Comparison of ENCODE assay signal across 8 cellular contexts in the genomic region with DNA sequence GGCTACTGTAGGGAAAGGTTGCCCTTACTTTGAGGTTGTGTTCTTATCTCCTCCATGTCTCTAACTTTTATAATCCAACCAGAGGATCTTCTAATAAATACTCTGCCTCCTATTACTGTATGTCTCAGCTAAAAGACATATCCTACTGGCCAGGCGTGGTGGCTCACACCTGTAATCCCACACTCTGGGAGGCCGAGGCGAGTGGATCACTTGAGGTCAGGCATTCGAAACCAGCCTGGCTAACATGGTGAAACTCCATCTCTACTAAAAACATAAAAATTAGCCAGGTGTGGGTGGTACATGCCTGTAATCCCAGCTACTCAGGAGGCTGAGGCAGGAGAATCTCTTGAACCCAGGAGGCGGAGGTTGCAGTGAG. TPM values are rescaled to one million over a fixed set of nuclear protein-coding genes. Genes with fewer than 3 reads are reported as not detected.
DNase-seq lines count a peak whose midpoint lies in the region; ATAC-seq, FAIRE-seq and TF ChIP-seq lines count a peak whose summit lies in the region.
"Not testable (repeated sequence)": the region's sequence is repeated elsewhere in the genome, so short reads cannot be mapped to it uniquely, and the experiment has no call there.

No MANE protein-coding gene starts in this region.

- not testable (repeated sequence) for H3K9ac ChIP-seq in IMR-90 (ENCODE audit: low read depth, low read length)
- peak overlapping the region; percentile 1; the same call in 1 of the 2 replicates for H3K9ac ChIP-seq in SK-N-SH
- peak overlapping the region; percentile 87 for H3K9ac ChIP-seq in HepG2 (ENCODE audit: insufficient read depth, low read depth, low read length)

- no CpG with 5 or more reads among the region's 5 CpGs for WGBS in IMR-90 (ENCODE audit: extremely low coverage in 2 of 2, insufficient read length in 1 of 2), 2 experiments
- WGBS in SK-N-SH (ENCODE audit: low lambda C conversion rate): 92% methylated on average over 5 of the region's 5 CpGs
- 0% methylated on average over 5 of the region's 5 CpGs for WGBS in HepG2 (ENCODE audit: low lambda C conversion rate)
- 83 to 97% (median 93%) methylated on average over 5 of the region's 5 CpGs for WGBS in stomach, 5 donors

- not testable (repeated sequence) for BruUV-seq in IMR-90 (replicated peaks; lab: Mats Ljungman, UMichigan)
- BruUV-seq in HepG2 (replicated peaks; lab: Mats Ljungman, UMichigan): TSS peak; percentile 65

- H3K4ac ChIP-seq in IMR-90 (ENCODE audit: low read depth, low read length): peak overlapping the region; percentile 86

- peak overlapping the region; percentile 71 for H4K91ac ChIP-seq in IMR-90 (ENCODE audit: insufficient read depth, low read depth, low read length)

- peak overlapping the region; percentile 91 for H2BK5ac ChIP-seq in IMR-90 (ENCODE audit: low read depth, low read length, poor library complexity, severe bottlenecking)

- peak overlapping the region; percentile 12; the same call in 1 of the 2 replicates for H3K14ac ChIP-seq in IMR-90 (replicated peaks; ENCODE audit: low read depth, low read length)

- FAIRE-seq in HepG2 (lab: Jason Lieb, UNC): not testable (repeated sequence)

- not testable (repeated sequence) for H3K4me3 ChIP-seq in AG04450 (ENCODE audit: low read depth, low read length); IMR-90 (ENCODE audit: insufficient read depth, low read depth, low read length); SK-N-SH (ENCODE audit: low read depth in 2 of 2, low read length in 1 of 2); brain microvascular endothelial cell (ENCODE audit: low read depth, low read length); stomach
- peak overlapping the region; percentile 55 to 72 (median 72); a peak in 5 of 6 replicates for H3K4me3 ChIP-seq in HepG2 (replicated peaks in 1 of 3; ENCODE audit: insufficient read depth in 1 of 3, low read depth in 2 of 3, low read length in 3 of 3)

- H3K79me1 ChIP-seq in IMR-90 (ENCODE audit: low read depth in 1 of 2, low read length in 2 of 2): not testable (repeated sequence)

- H3K4me1 Mint-ChIP-seq in osteocyte (ENCODE audit: unreplicated experiment): peaks cover 12% of the 10 kb centered on the region

- H3K23ac ChIP-seq in IMR-90 (ENCODE audit: low read depth, low read length): peak overlapping the region; percentile 39; the same call in 1 of the 2 replicates

- H3K27me3 Mint-ChIP-seq in osteocyte (ENCODE audit: unreplicated experiment): not testable (repeated sequence)

- not testable (repeated sequence) for TF ChIP-seq EP300 in SK-N-SH (IDR thresholded peaks at IDR 0.05; ENCODE audit: borderline replicate concordance in 1 of 2, low read depth in 1 of 2, low read length in 1 of 2); HepG2 (IDR thresholded peaks at IDR 0.05; ENCODE audit: low read depth in 2 of 2, low read length in 2 of 2); HepG2 (CRISPR knock-in tag; IDR thresholded peaks at IDR 0.05; ENCODE audit: borderline replicate concordance); stomach (IDR thresholded peaks at IDR 0.05)

- peak overlapping the region; percentile 68; the same call in 2 of the 3 replicates for H2BK15ac ChIP-seq in IMR-90 (ENCODE audit: low read depth, low read length)

- H3K79me2 ChIP-seq in SK-N-SH (ENCODE audit: insufficient read depth); HepG2 (ENCODE audit: insufficient read depth, low read length): not testable (repeated sequence)

- TF ChIP-seq RAD21 in IMR-90 (IDR thresholded peaks at IDR 0.05; ENCODE audit: low read length); SK-N-SH (IDR thresholded peaks at IDR 0.05; ENCODE audit: low read length); HepG2 (CRISPR knock-in tag; IDR thresholded peaks at IDR 0.05): not testable (repeated sequence)

- H3K9me2 ChIP-seq in SK-N-SH: not testable (repeated sequence)

- H3K4me1 ChIP-seq in IMR-90 (ENCODE audit: control insufficient read depth, insufficient read depth, low read length) (peaks cover 14% of the 10 kb centered on the region), HepG2 (ENCODE audit: insufficient read depth, low read length) (peaks cover 62% of the 10 kb centered on the region), stomach (peaks cover 14 to 25% (median 15%) of the 10 kb centered on the region in 4 donors)
- H3K4me1 ChIP-seq in SK-N-SH (ENCODE audit: control insufficient read depth in 1 of 2, insufficient read depth in 2 of 2, low read depth in 1 of 2, low read length in 1 of 2): not testable (repeated sequence)

- not testable (repeated sequence) for H3K36me3 ChIP-seq in IMR-90 (ENCODE audit: control insufficient read depth, insufficient read depth, low read length); SK-N-SH (replicated peaks in 1 of 2; ENCODE audit: control insufficient read depth in 1 of 2, insufficient read depth in 2 of 2, low read length in 1 of 2); brain microvascular endothelial cell (replicated peaks); HepG2 (replicated peaks in 1 of 2; ENCODE audit: control insufficient read depth in 1 of 2, insufficient read depth in 2 of 2, low read length in 2 of 2); stomach

- not testable (repeated sequence) for H3K9me3 Mint-ChIP-seq in osteocyte (ENCODE audit: unreplicated experiment)

- 0 out of 2 replicates have a peak overlapping the region, but pooled peaks have one; percentile 23 for H4K5ac ChIP-seq in IMR-90 (ENCODE audit: low read depth, low read length)

- H2AFZ ChIP-seq in IMR-90 (replicated peaks; ENCODE audit: low read length, poor library complexity) (peak overlapping the region; percentile 85), SK-N-SH (ENCODE audit: low read depth) (peak overlapping the region; percentile 47; the same call in 1 of the 2 replicates)
- H2AFZ ChIP-seq in HepG2 (ENCODE audit: low read length): not testable (repeated sequence)

- H3K4me3 Mint-ChIP-seq in osteocyte (ENCODE audit: unreplicated experiment): not testable (repeated sequence)

- peak overlapping the region; percentile 99 for H2BK120ac ChIP-seq in IMR-90 (ENCODE audit: low read depth, low read length)

- peak overlapping the region; percentile 96 for H2BK20ac ChIP-seq in IMR-90 (ENCODE audit: low read depth, low read length)

- H3K27me3 ChIP-seq in AG04450 (ENCODE audit: control insufficient read depth, insufficient read depth, low read length); IMR-90 (ENCODE audit: control insufficient read depth, insufficient read depth, low read length); SK-N-SH (ENCODE audit: insufficient read depth); brain microvascular endothelial cell (replicated peaks); HepG2 (ENCODE audit: control insufficient read depth in 1 of 2, insufficient read depth in 2 of 2, low read length in 2 of 2): not testable (repeated sequence)
- H3K27me3 ChIP-seq in stomach: peaks cover 0 to 19% (median 0%) of the 10 kb centered on the region in 3 donors

- not testable (repeated sequence) for H3K9me3 ChIP-seq in AG04450 (ENCODE audit: control insufficient read depth, insufficient read depth, low read length); IMR-90 (ENCODE audit: control insufficient read depth, insufficient read depth, low read length); SK-N-SH; HepG2 (ENCODE audit: low read length); stomach

- CTCF ChIA-PET in AG04450 (lab: Charles Lee) (interaction anchor here (0.5 to 2.0 kb wide), 5 partner anchors 9 to 423 kb away, joined by 3 to 6 read pairs (median 5); no protein-coding TSS in a partner anchor), SK-N-SH (lab: Yijun Ruan, JAX) (interaction anchor here (0.8 to 24.4 kb wide), 8 partner anchors 9 to 417 kb away, joined by 3 to 673 read pairs (median 4); a partner anchor contains a TSS)
- CTCF ChIA-PET in IMR-90 (lab: Yijun Ruan, JAX); HepG2 (lab: Yijun Ruan, JAX; ENCODE audit: low intra/inter-chr PET ratio, low total read pairs): not testable (repeated sequence)

- dilution Hi-C loops in IMR-90 (cut with HindIII; ENCODE audit: low sequenced_read_pairs, unreplicated experiment): not testable (repeated sequence)

- intact Hi-C loops in IMR-90 (cut with micrococcal nuclease); stomach (cut with DNase I; ENCODE audit: low total_unique reads): not testable (repeated sequence)
- intact Hi-C loops in HepG2 (cut with micrococcal nuclease; ENCODE audit: unreplicated experiment): loop anchor here (1.0 kb wide), 1 partner anchor 18 kb away; a partner anchor contains a TSS

- not testable (repeated sequence) for TF ChIP-seq POLR2A in IMR-90 (IDR thresholded peaks at IDR 0.05; ENCODE audit: low read depth, low read length); HepG2 (IDR thresholded peaks at IDR 0.05; ENCODE audit: insufficient read depth in 1 of 2, low read depth in 2 of 2, low read length in 2 of 2); stomach (IDR thresholded peaks at IDR 0.05)

- not testable (repeated sequence) for DNase-seq in AG04450 (ENCODE audit: low read depth, low spot score); IMR-90; SK-N-SH; brain microvascular endothelial cell; epithelial cell of prostate (ENCODE audit: low read depth, low spot score); HepG2 (ENCODE audit: low spot score); osteocyte (ENCODE audit: extremely low spot score, unreplicated experiment); stomach

- H3K27ac ChIP-seq in AG04450 (ENCODE audit: low read depth, low read length) (peak overlapping the region; percentile 65), IMR-90 (ENCODE audit: insufficient read depth, low read length) (peak overlapping the region; percentile 36), SK-N-SH (ENCODE audit: low read depth in 2 of 2, low read length in 1 of 2) (peak overlapping the region in 1 of 2 experiments; percentile 78; a peak in 2 of 4 replicates), brain microvascular endothelial cell (peak overlapping the region; percentile 88), epithelial cell of prostate (peak overlapping the region; percentile 94), HepG2 (ENCODE audit: extremely low read length, insufficient read depth, low read length) (peak overlapping the region; percentile 99), stomach (peak overlapping the region; percentile 52 to 92 (median 83))

- not testable (repeated sequence) for H3K4me2 ChIP-seq in IMR-90 (ENCODE audit: low read depth, low read length); SK-N-SH
- H3K4me2 ChIP-seq in HepG2 (ENCODE audit: low read depth, low read length): peak overlapping the region; percentile 98

- TF ChIP-seq CTCF in AG04450 (IDR thresholded peaks at IDR 0.05; ENCODE audit: low read depth, low read length); IMR-90 (conservative IDR thresholded peaks at IDR 0.05; ENCODE audit: low read depth, low read length); SK-N-SH (IDR thresholded peaks at IDR 0.05); brain microvascular endothelial cell (IDR thresholded peaks at IDR 0.05; ENCODE audit: low read depth, low read length, missing control alignments); HepG2 (CRISPR knock-in tag; IDR thresholded peaks at IDR 0.05); osteocyte (IDR thresholded peaks at IDR 0.05); stomach (IDR thresholded peaks at IDR 0.05): not testable (repeated sequence)

- H3K18ac ChIP-seq in IMR-90 (ENCODE audit: low read depth, low read length): peak overlapping the region; percentile 43; the same call in 1 of the 2 replicates

- not testable (repeated sequence) for H3F3A ChIP-seq in SK-N-SH (replicated peaks; ENCODE audit: insufficient read depth)

- ATAC-seq in IMR-90 (ENCODE audit: low read depth); HepG2: not testable (repeated sequence)

- in situ Hi-C loops in IMR-90 (cut with MboI; ENCODE audit: low sequenced_read_pairs); brain microvascular endothelial cell (cut with HindIII; ENCODE audit: low pct_ligation_motif_present, low sequenced_read_pairs): not testable (repeated sequence)
- in situ Hi-C loops in HepG2 (cut with HindIII; ENCODE audit: extremely low pct_ligation_motif_present, low pct_unique_long_range_greater_than_20kb): loop anchor here (5.0 kb wide), 1 partner anchor 137 kb away; a partner anchor contains a TSS

- H4K8ac ChIP-seq in IMR-90 (ENCODE audit: low read depth in 2 of 2, low read length in 2 of 2): peak overlapping the region; percentile 25 to 96

- H2AK9ac ChIP-seq in IMR-90 (replicated peaks; ENCODE audit: low read depth, low read length, poor library complexity): peak overlapping the region; percentile 97

- H2AK5ac ChIP-seq in IMR-90 (ENCODE audit: low read depth, low read length): peak overlapping the region; percentile 67

- peaks cover 12% of the 10 kb centered on the region; the same call in 1 of the 2 replicates for H3K9me1 ChIP-seq in IMR-90 (ENCODE audit: insufficient read depth, low read length)

- POLR2A ChIA-PET in AG04450 (lab: Yijun Ruan, JAX): interaction anchor here (0.7 to 1.3 kb wide), 2 partner anchors 65 to 114 kb away, joined by 4 to 5 read pairs; no protein-coding TSS in a partner anchor
- POLR2A ChIA-PET in IMR-90 (lab: Charles Lee; ENCODE audit: unreplicated experiment); SK-N-SH (lab: Yijun Ruan, JAX): not testable (repeated sequence)
- POLR2A ChIA-PET in HepG2 (lab: Yijun Ruan, JAX): interaction anchor here (1.1 to 6.4 kb wide), 8 partner anchors 12 to 459 kb away, joined by 3 to 103 read pairs (median 4); a partner anchor contains a TSS

- not testable (repeated sequence) for H4K20me1 ChIP-seq in IMR-90 (ENCODE audit: insufficient read depth, low read length); SK-N-SH (ENCODE audit: insufficient read depth); HepG2 (ENCODE audit: insufficient read depth, low read length)

- not testable (repeated sequence) for H3K36me3 Mint-ChIP-seq in osteocyte (ENCODE audit: unreplicated experiment)

- not testable (repeated sequence) for H3K56ac ChIP-seq in IMR-90 (ENCODE audit: extremely low read depth, insufficient read depth, low read length)

- H3K27ac Mint-ChIP-seq in osteocyte (ENCODE audit: unreplicated experiment): peak overlapping the region; percentile 71

RNA-seq across cellular contexts. Expression of a gene that starts 18.4 kb away (rescaled TPM):
- 3.9 and 4.1 TPM in 2 replicates for polyA plus RNA-seq in AG04450 (2011; rRNA removed)
- polyA minus RNA-seq in AG04450 (2011; rRNA and poly(A)+ RNA removed): 3.6 and 4.6 TPM in 2 replicates
- total RNA-seq in IMR-90 (2012; rRNA removed): 2.2 TPM in 2 replicates
- 5.8 and 6.0 TPM in 2 replicates for polyA plus RNA-seq in IMR-90 (2012; rRNA removed)
- polyA plus RNA-seq in IMR-90 (2012; cell fraction: cytosol; rRNA removed): 4.7 and 5.4 TPM in 2 replicates
- 6.3 and 8.4 TPM in 2 replicates for polyA plus RNA-seq in IMR-90 (2012; cell fraction: nucleus; rRNA removed; ENCODE audit: low replicate concordance)
- 8.7 and 8.8 TPM in 2 replicates for polyA plus RNA-seq in SK-N-SH (2012; rRNA removed)
- polyA plus RNA-seq in SK-N-SH (2012; cell fraction: cytosol; rRNA removed): 7.6 and 7.8 TPM in 2 replicates
- 13.6 and 15.9 TPM in 2 replicates for polyA plus RNA-seq in SK-N-SH (2012; cell fraction: nucleus; rRNA removed)
- 13.0 and 13.7 TPM in 2 replicates for total RNA-seq in HepG2 (2016; rRNA removed; fragmentation: Illumina TruSeq; extraction: Trizol)
- 5.5 and 6.3 TPM in 2 replicates for total RNA-seq in HepG2 (2016; cell fraction: cytosol; rRNA removed; fragmentation: Illumina TruSeq; extraction: Trizol; ENCODE audit: low read depth)
- 11.1 and 13.2 TPM in 2 replicates for total RNA-seq in HepG2 (2016; cell fraction: insoluble cytoplasmic fraction; rRNA removed; fragmentation: Illumina TruSeq; extraction: Trizol)
- total RNA-seq in HepG2 (2016; cell fraction: membrane; rRNA removed; fragmentation: Illumina TruSeq; extraction: Trizol): 11.9 and 12.9 TPM in 2 replicates
- 8.6 and 9.2 TPM in 2 replicates for total RNA-seq in HepG2 (2016; cell fraction: nucleus; rRNA removed; fragmentation: Illumina TruSeq; extraction: Trizol)
- polyA plus RNA-seq in HepG2 (2011; rRNA removed): 21.5 and 23.3 TPM in 2 replicates
- 15.8 and 16.8 TPM in 2 replicates for polyA plus RNA-seq in HepG2 (2011; cell fraction: cytosol; rRNA removed)
- polyA plus RNA-seq in HepG2 (2011; cell fraction: nucleus; rRNA removed): 13.8 and 18.8 TPM in 2 replicates
- 21.3 and 25.8 TPM in 2 replicates for polyA plus RNA-seq in HepG2 (2012)
- 11.6 and 12.1 TPM in 2 replicates for polyA plus RNA-seq in HepG2 (2016; cell fraction: cytosol; fragmentation: Illumina TruSeq; extraction: Trizol; ENCODE audit: low read depth)
- 20.8 and 27.2 TPM in 2 replicates for polyA plus RNA-seq in HepG2 (2016; cell fraction: insoluble cytoplasmic fraction; fragmentation: Illumina TruSeq; extraction: Trizol; ENCODE audit: low read depth)
- 17.6 and 17.7 TPM in 2 replicates for polyA plus RNA-seq in HepG2 (2016; cell fraction: membrane; fragmentation: Illumina TruSeq; extraction: Trizol; ENCODE audit: low read depth)
- 18.6 and 20.4 TPM in 2 replicates for polyA plus RNA-seq in HepG2 (2016; cell fraction: nucleus; fragmentation: Illumina TruSeq; extraction: Trizol; ENCODE audit: insufficient read depth, low read depth)
- 16.5 and 17.8 TPM in 2 replicates for polyA minus RNA-seq in HepG2 (2011; rRNA and poly(A)+ RNA removed; ENCODE audit: low replicate concordance)
- 10.0 and 14.2 TPM in 2 replicates for polyA minus RNA-seq in HepG2 (2011; cell fraction: cytosol; rRNA and poly(A)+ RNA removed)
- polyA minus RNA-seq in HepG2 (2011; cell fraction: nucleus; rRNA and poly(A)+ RNA removed): 15.8 and 24.1 TPM in 2 replicates
- 8.6 and 10.9 TPM in 2 replicates for total RNA-seq in osteocyte
- 10 to 100 TPM; 20.6 to 78.2 (median 62.9) TPM for total RNA-seq in stomach
- polyA plus RNA-seq in stomach: 10 to 100 TPM; 26.1 to 46.9 (median 28.1) TPM
